8 cellular contexts compared by ENCODE assay signal in the genomic region with DNA sequence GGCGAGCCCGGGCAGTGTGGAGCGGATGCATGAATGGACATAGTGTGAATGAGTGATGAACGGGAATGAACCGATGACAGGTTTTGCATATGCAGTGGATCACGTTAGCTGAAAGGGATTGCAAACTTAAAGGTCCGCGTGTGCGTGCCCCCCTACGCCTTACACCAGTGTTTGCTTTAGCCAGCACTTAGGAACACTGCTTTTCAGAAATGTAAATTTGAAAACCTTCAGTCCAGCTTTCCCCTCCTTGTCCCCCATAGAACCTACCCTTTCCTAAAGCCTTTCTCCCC. TPM values are rescaled to one million over a fixed set of nuclear protein-coding genes. Genes with fewer than 3 reads are reported as not detected.
DNase-seq lines count a peak whose midpoint lies in the region; ATAC-seq and TF ChIP-seq lines count a peak whose summit lies in the region.

No MANE protein-coding gene starts in this region.

- peaks cover 27% of the 10 kb centered on the region for H3K4me1 ChIP-seq in left ventricle myocardium inferior

- H3K9me3 ChIP-seq in left ventricle myocardium inferior (replicated peaks): no peaks in the 10 kb centered on the region

- H3K4me3 ChIP-seq in left ventricle myocardium inferior (peak overlapping the region; percentile 69), fibroblast of pulmonary artery (replicated peaks; ENCODE audit: low read depth, low read length) (peak overlapping the region; percentile 86), skeletal muscle cell (ENCODE audit: low read depth, low read length) (peak overlapping the region; percentile 96)

- ATAC-seq in HG02763 (IDR thresholded peaks at IDR 0.05; ENCODE audit: unreplicated experiment) (no peak), HG03439 (IDR thresholded peaks at IDR 0.05; ENCODE audit: unreplicated experiment) (no peak)

- no peak overlapping the region for H3K27ac ChIP-seq in left ventricle myocardium inferior (replicated peaks)

- DNase-seq in left ventricle myocardium inferior (no peak), cardiac septum (ENCODE audit: low spot score) (no peak), SK-MEL-5 (ENCODE audit: low read depth, low spot score) (peak; percentile 63), fibroblast of pulmonary artery (ENCODE audit: low read depth) (no peak), skeletal muscle cell (ENCODE audit: low read depth) (no peak), NCI-H510A treated with DMSO at 0.1 percent for 48 hours (lab: John Stamatoyannopoulos, UW) (no peak)

- peaks cover 83% of the 10 kb centered on the region for H3K27me3 ChIP-seq in left ventricle myocardium inferior (ENCODE audit: low read depth)

- intact Hi-C loops in left ventricle myocardium inferior (cut with micrococcal nuclease): no loop called here
- intact Hi-C loops in cardiac septum (cut with DNase I): no loop called here

- no peak for TF ChIP-seq CTCF in left ventricle myocardium inferior (IDR thresholded peaks at IDR 0.05; ENCODE audit: borderline replicate concordance)
- TF ChIP-seq CTCF in fibroblast of pulmonary artery (IDR thresholded peaks at IDR 0.05; ENCODE audit: low read length, missing control alignments): no peak

- no peaks in the 10 kb centered on the region for H3K36me3 ChIP-seq in left ventricle myocardium inferior

- in situ Hi-C loops in SK-MEL-5 (cut with HindIII; ENCODE audit: low pct_unique_long_range_greater_than_20kb, low sequenced_read_pairs): no loop called here

RNA-seq across cellular contexts. Expression of gene PSAT1, which starts 0.7 kb away (rescaled TPM):
- total RNA-seq in left ventricle myocardium inferior (0.77 TPM), cardiac septum (0.73 TPM)
- 239 and 261 TPM in 2 replicates for total RNA-seq in SK-MEL-5 (2014; rRNA removed; shearing (Covaris generic))
- 402 and 538 TPM in 2 replicates for polyA plus RNA-seq in SK-MEL-5 (2015; cell fraction: cytosol; rRNA removed)
- polyA plus RNA-seq in SK-MEL-5 (2015; cell fraction: nucleus; rRNA removed): 147 and 164 TPM in 2 replicates

Comparison
In these comparisons a context has a peak if more than half of its experiments do, and no peak if none do; other contexts are left out.
1. RNA of gene PSAT1, which starts 0.7 kb away (total RNA-seq): 239 to 261 TPM in SK-MEL-5; 0.77 TPM in left ventricle myocardium inferior (single experiment) and 0.73 TPM in cardiac septum (single experiment); every median in the first group is over 100 times any median in the second.
2. Peak in every context shown above with its lines, with median percentiles within 50 percentile points of each other: H3K4me3 ChIP-seq.